In the genomic region with DNA sequence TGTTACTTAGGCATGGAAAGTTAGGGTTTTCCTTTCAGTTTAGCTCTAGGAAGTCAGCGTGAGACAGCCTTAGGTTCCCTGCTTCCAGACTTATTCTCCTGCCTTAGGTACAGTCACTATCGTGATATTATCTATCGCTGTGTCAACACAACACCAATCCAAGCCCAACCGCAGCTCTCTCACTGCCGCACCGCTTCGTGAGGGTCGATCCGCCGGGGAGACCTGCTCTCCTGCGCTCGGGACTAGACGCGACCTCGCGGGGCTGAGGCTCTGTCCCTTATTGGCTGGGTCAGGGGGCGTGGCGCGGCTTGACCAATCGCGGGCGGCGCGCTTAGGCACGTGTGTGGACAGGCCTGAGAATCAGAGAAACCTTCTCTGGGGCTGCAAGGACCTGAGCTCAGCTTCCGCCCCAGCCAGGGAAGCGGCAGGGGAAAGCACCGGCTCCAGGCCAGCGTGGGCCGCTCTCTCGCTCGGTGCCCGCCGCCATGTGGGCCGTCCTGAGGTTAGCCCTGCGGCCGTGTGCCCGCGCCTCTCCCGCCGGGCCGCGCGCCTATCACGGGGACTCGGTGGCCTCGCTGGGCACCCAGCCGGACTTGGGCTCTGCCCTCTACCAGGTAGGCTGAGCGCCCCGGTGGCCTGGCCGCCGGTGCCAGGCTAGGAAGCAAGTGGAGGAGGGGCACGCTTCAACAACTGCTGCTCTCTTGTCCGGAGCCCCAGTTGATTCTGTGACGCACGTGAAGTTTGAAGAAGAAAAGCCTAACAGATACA, we compare ENCODE assay signal across 8 cellular contexts. TPM values are rescaled to one million over a fixed set of nuclear protein-coding genes. Genes with fewer than 3 reads are reported as not detected.
DNase-seq lines count a peak whose midpoint lies in the region; ATAC-seq lines count a peak whose summit lies in the region.

MCCC2 (plus strand) TSS at position 400 of the 768 bp plus-strand sequence; CDS start at position 486, 86 bp downstream.

- no peaks in the 10 kb centered on the region for H3K9me3 ChIP-seq in effector memory CD4-positive, alpha-beta T cell (ENCODE audit: control insufficient read depth, low read length)

- DNase-seq in COLO668 (lab: John Stamatoyannopoulos, UW; ENCODE audit: unreplicated experiment), result peak; percentile 96
- DNase-seq in HT-29 (ENCODE audit: low spot score), result peak; percentile 98
- DNase-seq in NOMO-1 (lab: John Stamatoyannopoulos, UW; ENCODE audit: unreplicated experiment in 2 of 2), result peak; percentile 94 to 95
- DNase-seq in activated CD8-positive, alpha-beta memory T cell treated with anti-CD3 and anti-CD28 coated beads for 4 hours (ENCODE audit: low read depth in 2 of 2), result peak; percentile 90 to 92
- peak; percentile 90 to 96 (median 93) for DNase-seq in effector memory CD4-positive, alpha-beta T cell
- peak; percentile 96 for DNase-seq in medulla oblongata (ENCODE audit: extremely low spot score)
- DNase-seq in stimulated activated CD4-positive, alpha-beta T cell treated with anti-CD3 and anti-CD28 coated beads, TNF-alpha, amount 100 ng/mL, for 48 hours (ENCODE audit: low read depth in 3 of 3), result peak; percentile 95 to 96 (median 96)

- no peaks in the 10 kb centered on the region for H3K36me3 ChIP-seq in effector memory CD4-positive, alpha-beta T cell (ENCODE audit: control insufficient read depth, insufficient read depth, low read length)

- no peaks in the 10 kb centered on the region for H3K27me3 ChIP-seq in effector memory CD4-positive, alpha-beta T cell (replicated peaks; ENCODE audit: control insufficient read depth, insufficient read depth, low read length, poor library complexity, severe bottlenecking)

- peak within 1 kb of the TSS; percentile 94 for H3K27ac ChIP-seq in effector memory CD4-positive, alpha-beta T cell (ENCODE audit: insufficient read depth, low read length, poor library complexity, severe bottlenecking)

- peak within 1 kb of the TSS; percentile 86 for H3K4me3 ChIP-seq in effector memory CD4-positive, alpha-beta T cell (ENCODE audit: insufficient read depth, low read depth, low read length, poor library complexity, severe bottlenecking)

- H3K4me1 ChIP-seq in effector memory CD4-positive, alpha-beta T cell (ENCODE audit: control insufficient read depth, insufficient read depth, low read length, poor library complexity, severe bottlenecking), result peaks cover 23% of the 10 kb centered on the region

- ATAC-seq in GM21360 (IDR thresholded peaks at IDR 0.05; ENCODE audit: unreplicated experiment), result peak; percentile 94

RNA-seq across cellular contexts. Expression of gene MCCC2, which starts in this region (rescaled TPM):
- 55.8 and 56.1 TPM in 2 replicates for total RNA-seq in HT-29 (2014; rRNA removed; shearing (Covaris generic))

Comparison
In these comparisons a context has a peak if more than half of its experiments do, and no peak if none do; other contexts are left out.
1. Peak in every context shown above with its lines: DNase-seq, ATAC-seq, H3K4me3 ChIP-seq and H3K27ac ChIP-seq.